In the genomic region with DNA sequence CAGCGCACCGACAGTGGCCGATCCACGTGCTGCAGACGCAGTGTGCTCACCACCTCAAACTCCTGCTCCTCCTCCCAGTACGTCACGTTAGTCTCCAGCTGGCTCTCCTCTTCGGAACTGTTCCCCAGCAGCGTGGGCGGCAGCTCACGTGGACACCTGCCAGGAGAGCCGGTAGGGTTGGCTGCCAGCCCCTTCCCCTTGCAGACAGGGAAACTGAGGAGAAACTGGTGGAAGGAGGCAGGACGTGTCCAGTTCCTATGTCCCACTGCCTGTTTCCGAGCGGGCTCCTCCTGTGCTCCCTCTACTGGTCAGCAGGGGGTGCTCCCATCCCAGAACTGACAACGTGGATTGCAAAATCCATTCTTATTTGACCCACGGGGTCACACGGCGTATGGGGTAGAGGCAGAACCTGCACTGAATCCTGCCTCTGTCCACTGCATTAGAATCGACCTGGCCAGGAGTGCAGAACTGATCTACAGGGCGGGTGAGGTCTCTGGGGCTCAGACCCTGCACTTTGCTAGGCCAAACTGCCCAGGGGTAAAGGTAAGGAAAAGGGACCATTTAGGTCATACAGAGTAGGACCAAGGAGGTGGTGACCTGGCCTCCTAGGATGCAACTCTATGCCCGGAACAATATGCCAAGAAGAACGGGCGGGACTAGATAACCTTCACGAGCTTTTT, we compare ENCODE assay signal across 8 cellular contexts. TPM values are rescaled to one million over a fixed set of nuclear protein-coding genes. Genes with fewer than 3 reads are reported as not detected.
A peak's percentile ranks its signal among the peaks of the same experiment; 100 is the strongest.
DNase-seq lines count a peak whose midpoint lies in the region; ATAC-seq and TF ChIP-seq lines count a peak whose summit lies in the region.

No MANE protein-coding gene starts in this region.

- H3K27ac Mint-ChIP-seq in CD8-positive, alpha-beta T cell: no peak overlapping the region
- H3K27ac Mint-ChIP-seq in endodermal cell: no peak overlapping the region

- CTCF ChIA-PET in CD8-positive, alpha-beta T cell (lab: Charles Lee): interaction anchor here (0.6 to 4.1 kb wide), 6 partner anchors 9 to 303 kb away, joined by 3 to 18 read pairs (median 4); no protein-coding TSS in a partner anchor

- intact Hi-C loops in CD8-positive, alpha-beta T cell (cut with DNase I, micrococcal nuclease): loop anchor here (1.0 to 2.0 kb wide), 2 partner anchors 88 to 307 kb away; no protein-coding TSS in a partner anchor

- no peaks in the 10 kb centered on the region for H3K27me3 ChIP-seq in CD8-positive, alpha-beta T cell (ENCODE audit: insufficient read depth, low read length)
- H3K27me3 ChIP-seq in endodermal cell (ENCODE audit: control insufficient read depth, insufficient read depth, low read length, poor library complexity, severe bottlenecking): peaks cover 30% of the 10 kb centered on the region

- no peak overlapping the region for H3K4me3 Mint-ChIP-seq in CD8-positive, alpha-beta T cell
- no peak overlapping the region for H3K4me3 Mint-ChIP-seq in endodermal cell

- no peak overlapping the region for H3K27ac ChIP-seq in CD8-positive, alpha-beta T cell (ENCODE audit: low read depth, low read length)
- no peak overlapping the region for H3K27ac ChIP-seq in endodermal cell (ENCODE audit: low read depth, low read length)

- peak; percentile 52 for ATAC-seq in CD8-positive, alpha-beta T cell
- peak; percentile 62 for ATAC-seq in GM19463 (IDR thresholded peaks at IDR 0.05; ENCODE audit: unreplicated experiment)
- no peak for ATAC-seq in GM18858 (IDR thresholded peaks at IDR 0.05; ENCODE audit: unreplicated experiment)

- POLR2A ChIA-PET in CD8-positive, alpha-beta T cell (lab: Charles Lee): no interaction called here

- H3K9me3 Mint-ChIP-seq in CD8-positive, alpha-beta T cell: no peaks in the 10 kb centered on the region
- H3K9me3 Mint-ChIP-seq in endodermal cell: no peaks in the 10 kb centered on the region

- TF ChIP-seq CTCF in CD8-positive, alpha-beta T cell (IDR thresholded peaks at IDR 0.05): peak; percentile 67
- TF ChIP-seq CTCF in endodermal cell (conservative IDR thresholded peaks at IDR 0.05): peak; percentile 96

- no peaks in the 10 kb centered on the region for H3K36me3 Mint-ChIP-seq in CD8-positive, alpha-beta T cell
- no peaks in the 10 kb centered on the region for H3K36me3 Mint-ChIP-seq in endodermal cell (ENCODE audit: low read depth)

- H3K36me3 ChIP-seq in CD8-positive, alpha-beta T cell (ENCODE audit: insufficient read depth, low read length): no peaks in the 10 kb centered on the region
- no peaks in the 10 kb centered on the region for H3K36me3 ChIP-seq in endodermal cell (ENCODE audit: control insufficient read depth, insufficient read depth, low read length)

- no peaks in the 10 kb centered on the region for H3K27me3 Mint-ChIP-seq in CD8-positive, alpha-beta T cell (ENCODE audit: low read depth)
- H3K27me3 Mint-ChIP-seq in endodermal cell (ENCODE audit: insufficient read depth): peaks cover 63% of the 10 kb centered on the region

- no peaks in the 10 kb centered on the region for H3K4me1 ChIP-seq in CD8-positive, alpha-beta T cell (ENCODE audit: insufficient read depth, low read length)
- no peaks in the 10 kb centered on the region for H3K4me1 ChIP-seq in endodermal cell (ENCODE audit: control insufficient read depth, insufficient read depth, low read length)

- 44 to 52% methylated on average over 16 to 25 of the region's 25 CpGs for WGBS in endodermal cell (ENCODE audit: insufficient coverage in 1 of 2, insufficient read length in 1 of 2), 2 experiments

- no peak overlapping the region for H3K4me3 ChIP-seq in CD8-positive, alpha-beta T cell (ENCODE audit: low read depth, low read length)
- H3K4me3 ChIP-seq in endodermal cell (ENCODE audit: low read length): no peak overlapping the region

- H3K9me3 ChIP-seq in CD8-positive, alpha-beta T cell (ENCODE audit: low read length): no peaks in the 10 kb centered on the region
- no peaks in the 10 kb centered on the region for H3K9me3 ChIP-seq in endodermal cell (ENCODE audit: control insufficient read depth, low read length)

- peak in 6 of 7 experiments; percentile 13 to 61 (median 42) for DNase-seq in CD8-positive, alpha-beta T cell
- DNase-seq in NCI-H1694 treated with DMSO at 0.1 percent for 48 hours (lab: John Stamatoyannopoulos, UW): peak; percentile 48
- DNase-seq in activated CD4-positive, alpha-beta T cell treated with anti-CD3 and anti-CD28 coated beads, Interleukin-2, amount 50 U/mL, for 48 hours: peak; percentile 55 to 69
- peak; percentile 93 for DNase-seq in endodermal cell
- DNase-seq in middle frontal gyrus (ENCODE audit: extremely low spot score, low spot score): peak; percentile 55
- peak; percentile 6 for DNase-seq in stimulated activated CD8-positive, alpha-beta memory T cell treated with anti-CD3 and anti-CD28 coated beads, Interleukin-7, amount 100 ng/mL, for 24 hours (ENCODE audit: low read depth)

- no peaks in the 10 kb centered on the region for H3K4me1 Mint-ChIP-seq in CD8-positive, alpha-beta T cell (ENCODE audit: low read depth)
- peaks cover 38% of the 10 kb centered on the region for H3K4me1 Mint-ChIP-seq in endodermal cell

- H3K9ac ChIP-seq in endodermal cell (ENCODE audit: extremely low read depth, low read length, poor library complexity, severe bottlenecking): no peak overlapping the region

RNA-seq across cellular contexts. Expression of a gene that starts 25.7 kb away (rescaled TPM):
- under 1 TPM in 1 of 2 experiments, not detected in 1; 0.05 TPM for total RNA-seq in CD8-positive, alpha-beta T cell
- 1 to 10 TPM; 4.1 to 6.5 TPM for total RNA-seq in endodermal cell
- 18.6 TPM for polyA plus RNA-seq in endodermal cell (2013, experiment 1 of 2)
- 22.1 TPM for polyA plus RNA-seq in endodermal cell (2013, experiment 2 of 2)

RNA-seq across cellular contexts. Expression of a gene that starts 36.6 kb away (rescaled TPM):
- not detected for total RNA-seq in CD8-positive, alpha-beta T cell
- not detected for total RNA-seq in endodermal cell
- polyA plus RNA-seq in endodermal cell (2013, experiment 1 of 2): 0.28 TPM
- polyA plus RNA-seq in endodermal cell (2013, experiment 2 of 2): 0.33 TPM

RNA-seq across cellular contexts. Expression of a gene that starts 43.6 kb away (rescaled TPM):
- total RNA-seq in CD8-positive, alpha-beta T cell: under 1 TPM in 1 of 2 experiments, not detected in 1; 0.31 TPM
- total RNA-seq in endodermal cell: not detected
- 0.39 TPM for polyA plus RNA-seq in endodermal cell (2013, experiment 1 of 2)
- polyA plus RNA-seq in endodermal cell (2013, experiment 2 of 2): not detected

RNA-seq across cellular contexts. Expression of a gene that starts 59.9 kb away (rescaled TPM):
- not detected for total RNA-seq in CD8-positive, alpha-beta T cell
- total RNA-seq in endodermal cell: not detected
- polyA plus RNA-seq in endodermal cell (2013, experiment 1 of 2): not detected
- 0.08 TPM for polyA plus RNA-seq in endodermal cell (2013, experiment 2 of 2)

Comparison
In these comparisons a context has a peak if more than half of its experiments do, and no peak if none do; other contexts are left out.
1. DNase-seq: peak in every context shown above with its lines; median percentile 93 in endodermal cell; 62 in activated CD4-positive, alpha-beta T cell treated with anti-CD3 and anti-CD28 coated beads, Interleukin-2, amount 50 U/mL, for 48 hours; 55 in middle frontal gyrus; 48 in NCI-H1694 treated with DMSO at 0.1 percent for 48 hours; 42 in CD8-positive, alpha-beta T cell; 6 in stimulated activated CD8-positive, alpha-beta memory T cell treated with anti-CD3 and anti-CD28 coated beads, Interleukin-7, amount 100 ng/mL, for 24 hours.
2. RNA of a gene that starts 25.7 kb away (total RNA-seq): 4.1 to 6.5 TPM in endodermal cell; 0.05 TPM in CD8-positive, alpha-beta T cell; every median in the first group is over 4 times any median in the second.